Comparison of ENCODE assay signal across 8 cellular contexts in genomic region chr7:113710310-113711106, GRCh38.
DNase-seq lines count a peak whose midpoint lies in the region; ATAC-seq and TF ChIP-seq lines count a peak whose summit lies in the region.

No MANE protein-coding gene starts in this region.

- TF ChIP-seq POLR2A in transverse colon (IDR thresholded peaks at IDR 0.05), result no peak

- POLR2A ChIA-PET in Caco-2 (lab: Charles Lee), result no interaction called here

- H3K27me3 Mint-ChIP-seq in Caco-2 (ENCODE audit: insufficient read depth, unreplicated experiment) (peaks cover 3% of the 10 kb centered on the region), T-helper 17 cell (peaks cover 13% of the 10 kb centered on the region)
- no peaks in the 10 kb centered on the region for H3K27me3 Mint-ChIP-seq in effector memory CD8-positive, alpha-beta T cell

- no peaks in the 10 kb centered on the region for H3K36me3 ChIP-seq in Caco-2 (ENCODE audit: control insufficient read depth, insufficient read depth, low read length)
- H3K36me3 ChIP-seq in transverse colon, result no peaks in the 10 kb centered on the region

- no peaks in the 10 kb centered on the region for H3K9me3 Mint-ChIP-seq in Caco-2 (ENCODE audit: unreplicated experiment)
- H3K9me3 Mint-ChIP-seq in effector memory CD8-positive, alpha-beta T cell, result no peaks in the 10 kb centered on the region

- H3K36me3 Mint-ChIP-seq in Caco-2 (ENCODE audit: insufficient read depth, unreplicated experiment) (no peaks in the 10 kb centered on the region), T-helper 17 cell (ENCODE audit: low read depth) (peaks cover 2% of the 10 kb centered on the region)
- H3K36me3 Mint-ChIP-seq in effector memory CD8-positive, alpha-beta T cell (ENCODE audit: insufficient read depth), result no peaks in the 10 kb centered on the region

- CTCF ChIA-PET in Caco-2 (lab: Charles Lee), result no interaction called here

- H3K27ac Mint-ChIP-seq in Caco-2 (ENCODE audit: unreplicated experiment) (no peak overlapping the region), T-helper 17 cell (no peak overlapping the region)
- H3K27ac Mint-ChIP-seq in effector memory CD8-positive, alpha-beta T cell, result no peak overlapping the region

- intact Hi-C loops in Caco-2 (cut with micrococcal nuclease; ENCODE audit: unreplicated experiment), result no loop called here
- intact Hi-C loops in transverse colon (cut with DNase I; ENCODE audit: low total_unique reads), result no loop called here

- H3K27ac ChIP-seq in transverse colon, result no peak overlapping the region

- 47 to 100% methylated on average over 2 to 4 of the region's 4 CpGs for WGBS in transverse colon (ENCODE audit: low coverage in 1 of 2), 2 donors

- no TSS peak for BruUV-seq in Caco-2 (replicated peaks; lab: Mats Ljungman, UMichigan)

- H3K9me3 ChIP-seq in Caco-2 (0 out of 2 replicates have a peak, but pooled peaks cover 4% of the 10 kb centered on the region), T-helper 17 cell (ENCODE audit: control insufficient read depth, low read length, poor library complexity, severe bottlenecking) (no peaks in the 10 kb centered on the region), transverse colon (peaks cover 0 to 5% of the 10 kb centered on the region in 2 donors)

- H3K4me3 Mint-ChIP-seq in Caco-2 (ENCODE audit: unreplicated experiment) (no peak overlapping the region), T-helper 17 cell (peak overlapping the region; percentile 61)
- H3K4me3 Mint-ChIP-seq in effector memory CD8-positive, alpha-beta T cell, result no peak overlapping the region

- in situ Hi-C loops in transverse colon (cut with MboI; ENCODE audit: low pct_ligation_motif_present in 1 of 4, low pct_unique_long_range_greater_than_20kb in 1 of 4, low sequenced_read_pairs in 3 of 4), result loop anchor here in 1 of 4 donors (25.0 kb wide), 1 partner anchor 1173 kb away; no protein-coding TSS in a partner anchor

- H3K4me1 ChIP-seq in Caco-2 (no peaks in the 10 kb centered on the region), transverse colon (no peaks in the 10 kb centered on the region)

- H3K27me3 ChIP-seq in Caco-2 (replicated peaks; ENCODE audit: control insufficient read depth, insufficient read depth, low read length) (no peaks in the 10 kb centered on the region), transverse colon (no peaks in the 10 kb centered on the region)

- H3K4me1 Mint-ChIP-seq in Caco-2 (ENCODE audit: low read depth, unreplicated experiment) (no peaks in the 10 kb centered on the region), T-helper 17 cell (peaks cover 3% of the 10 kb centered on the region)
- no peaks in the 10 kb centered on the region for H3K4me1 Mint-ChIP-seq in effector memory CD8-positive, alpha-beta T cell (ENCODE audit: low read depth in 2 of 2)

- H3K4me3 ChIP-seq in Caco-2 (ENCODE audit: low read depth, low read length) (no peak overlapping the region), transverse colon (no peak overlapping the region)

- TF ChIP-seq CTCF in Caco-2 (IDR thresholded peaks at IDR 0.05; ENCODE audit: insufficient read depth in 1 of 2, low read depth in 1 of 2, low read length in 1 of 2, severe bottlenecking in 1 of 2, unreplicated experiment in 1 of 2) (peak; percentile 84 to 88), transverse colon (IDR thresholded peaks at IDR 0.05) (peak; percentile 65 to 94 (median 91))

- TF ChIP-seq EP300 in transverse colon (IDR thresholded peaks at IDR 0.05; ENCODE audit: low read depth), result no peak

- DNase-seq in Caco-2, result peak; percentile 58 to 76
- peak; percentile 72 for DNase-seq in NCI-H2029 (lab: John Stamatoyannopoulos, UW)
- DNase-seq in T-helper 17 cell, result no peak
- DNase-seq in effector memory CD8-positive, alpha-beta T cell, result peak; percentile 25 to 28 (median 25)
- peak; percentile 79 for DNase-seq in medulla oblongata (ENCODE audit: extremely low spot score)
- DNase-seq in transverse colon, result peak; percentile 20

- peak; percentile 99 for ATAC-seq in GM19035 (IDR thresholded peaks at IDR 0.05; ENCODE audit: unreplicated experiment)
- ATAC-seq in HG03097 (IDR thresholded peaks at IDR 0.05; ENCODE audit: low FRiP score, unreplicated experiment), result peak; percentile 98
- ATAC-seq in T-helper 17 cell, result peak; percentile 59
- peak; percentile 56 for ATAC-seq in effector memory CD8-positive, alpha-beta T cell (replicated peaks)

Comparison
In these comparisons a context has a peak if more than half of its experiments do, and no peak if none do; other contexts are left out.
1. DNase-seq: peak in Caco-2 (2 of 2), NCI-H2029 (single experiment), effector memory CD8-positive, alpha-beta T cell (3 of 3), medulla oblongata (single experiment) and transverse colon (single experiment); none in T-helper 17 cell (0 of 3).
2. Peak in every context shown above with its lines, with median percentiles within 50 percentile points of each other: ATAC-seq.